ENCODE assay signal across 15 cellular contexts in the genomic region with DNA sequence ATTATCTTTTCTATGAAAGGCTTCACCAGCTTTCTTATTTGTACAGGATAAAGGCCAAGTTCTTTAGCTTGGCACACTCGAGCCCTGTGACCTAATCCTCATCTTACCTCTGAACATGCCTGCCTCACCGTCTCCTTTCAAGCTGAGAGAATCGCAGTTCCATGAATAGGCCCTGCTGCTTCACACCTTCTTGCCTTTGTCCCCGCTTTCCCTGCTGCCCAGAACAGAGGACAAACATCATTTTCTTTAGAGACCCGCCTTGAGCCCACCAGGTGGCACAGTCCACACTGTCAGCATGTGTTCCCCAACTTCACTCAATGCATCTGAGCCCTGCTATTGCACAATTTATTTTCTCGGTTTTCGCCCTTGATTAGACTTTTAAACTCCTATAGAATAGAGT.
DNase-seq lines count a peak whose midpoint lies in the region; TF ChIP-seq lines count a peak whose summit lies in the region.
"Had no signal": no experiment of that assay in that cellular context is flagged by ENCODE, and none has a peak within 500 bp of the region (broad histone marks: within the 10 kb centered on the region; RNA-seq: fewer than 3 reads in every experiment).

No MANE protein-coding gene starts in this region.

- DNase-seq in H9 (peak; percentile 31), NCI-H146 treated with DMSO at 0.1 percent for 48 hours (lab: John Stamatoyannopoulos, UW; ENCODE audit: unreplicated experiment) (peak; percentile 51), NCI-H774 (lab: John Stamatoyannopoulos, UW) (peak; percentile 83), nephron progenitor cell (no peak), HAP-1 (ENCODE audit: low spot score in 2 of 2) (no peak), ascending aorta (ENCODE audit: low spot score in 2 of 2) (no peak), foreskin fibroblast (no peak)
- no peak for DNase-seq in central memory CD4-positive, alpha-beta T cell
- DNase-seq: activated B cell treated with CpG ODN at 0.5 μM for 24 hours; activated effector memory CD4-positive, alpha-beta T cell treated with Interleukin-2 at 50 U/mL for 16 hours; AML-193; lower lobe of right lung; naive thymus-derived CD8-positive, alpha-beta T cell; substantia nigra had no signal

- peaks cover 0 to 2% (median 0%) of the 10 kb centered on the region in 3 experiments; a peak in 1 of 7 replicates for H3K36me3 Mint-ChIP-seq in H9 (ENCODE audit: insufficient read depth in 1 of 3, low read depth in 3 of 3)
- no peaks in the 10 kb centered on the region for H3K36me3 Mint-ChIP-seq in nephron progenitor cell (ENCODE audit: low read depth)
- H3K36me3 Mint-ChIP-seq: naive thymus-derived CD8-positive, alpha-beta T cell had no signal

- no peak overlapping the region for H2AK5ac ChIP-seq in H9 (ENCODE audit: insufficient read length, low read length)

- no peak overlapping the region for H3K9ac ChIP-seq in H9 (ENCODE audit: extremely low read depth, insufficient read length, low read length)
- H3K9ac ChIP-seq: KMS-11 had no signal

- no peak overlapping the region for H2BK5ac ChIP-seq in H9 (ENCODE audit: insufficient read length, low read length)

- no peak overlapping the region for H3K4me2 ChIP-seq in H9 (ENCODE audit: insufficient read depth, insufficient read length, low read length)
- H3K4me2 ChIP-seq: KMS-11 had no signal

- H3K4me1 Mint-ChIP-seq in H9 = peaks cover 24 to 25% of the 10 kb centered on the region in 2 experiments
- peaks cover 28% of the 10 kb centered on the region for H3K4me1 Mint-ChIP-seq in nephron progenitor cell
- H3K4me1 Mint-ChIP-seq: activated B cell treated with CpG ODN at 0.5 μM for 24 hours; naive thymus-derived CD8-positive, alpha-beta T cell had no signal

- H3K27me3 ChIP-seq in H9 (ENCODE audit: insufficient read depth, low read length) (no peaks in the 10 kb centered on the region), HAP-1 (ENCODE audit: low read depth) (no peaks in the 10 kb centered on the region), ascending aorta (no peaks in the 10 kb centered on the region)

- H3K9me3 Mint-ChIP-seq in H9 = no peaks in the 10 kb centered on the region; a peak in 1 of 5 replicates
- H3K9me3 Mint-ChIP-seq in nephron progenitor cell = no peaks in the 10 kb centered on the region
- H3K9me3 Mint-ChIP-seq: activated B cell treated with CpG ODN at 0.5 μM for 24 hours had no signal

- H2BK20ac ChIP-seq in H9 (ENCODE audit: low read depth, low read length, poor library complexity, severe bottlenecking) = no peak overlapping the region

- H3K4me3 Mint-ChIP-seq in H9 = no peak overlapping the region
- no peak overlapping the region for H3K4me3 Mint-ChIP-seq in nephron progenitor cell
- H3K4me3 Mint-ChIP-seq: activated B cell treated with CpG ODN at 0.5 μM for 24 hours; naive thymus-derived CD8-positive, alpha-beta T cell had no signal

- H4K5ac ChIP-seq in H9 (ENCODE audit: insufficient read length, low read depth, low read length) = no peak overlapping the region

- H4K91ac ChIP-seq in H9 (ENCODE audit: insufficient read length, low read depth, low read length) = no peak overlapping the region

- no peak overlapping the region for H2BK15ac ChIP-seq in H9 (ENCODE audit: low read depth, low read length)

- H4K20me1 ChIP-seq in H9 (ENCODE audit: control insufficient read depth, insufficient read depth, insufficient read length) = no peaks in the 10 kb centered on the region

- H3K4me3 ChIP-seq in HAP-1 (no peak overlapping the region), ascending aorta (no peak overlapping the region), foreskin fibroblast (ENCODE audit: low read depth in 1 of 2, low read length in 2 of 2) (no peak overlapping the region)
- H3K4me3 ChIP-seq: lower lobe of right lung had no signal

- no peaks in the 10 kb centered on the region for H3K79me1 ChIP-seq in H9 (ENCODE audit: insufficient read depth, low read depth, low read length, poor library complexity, severe bottlenecking)

- H2BK12ac ChIP-seq in H9 (ENCODE audit: insufficient read length, low read depth, low read length) = no peak overlapping the region

- WGBS in H9 (ENCODE audit: extremely low coverage, insufficient read length, low lambda C conversion rate) = no CpG with 5 or more reads among the region's 7 CpGs

- H3K36me3 ChIP-seq in HAP-1 (replicated peaks) (no peaks in the 10 kb centered on the region), ascending aorta (no peaks in the 10 kb centered on the region)
- H3K36me3 ChIP-seq: lower lobe of right lung had no signal

- H3K56ac ChIP-seq in H9 (ENCODE audit: insufficient read length, low read depth, low read length) = no peak overlapping the region

- H4K8ac ChIP-seq in H9 (replicated peaks; ENCODE audit: insufficient read length, low read depth, low read length) = no peak overlapping the region

- no peak overlapping the region for H3K23ac ChIP-seq in H9 (ENCODE audit: insufficient read length, low read depth, low read length)

- H3K27me3 Mint-ChIP-seq in H9 (ENCODE audit: low read depth) (0 out of 2 replicates have a peak, but pooled peaks cover 2% of the 10 kb centered on the region), nephron progenitor cell (ENCODE audit: low read depth, poor library complexity) (peaks cover 4% of the 10 kb centered on the region)

- no peak overlapping the region for H3K14ac ChIP-seq in H9 (ENCODE audit: insufficient read depth, low read length)

- no peak overlapping the region for H2BK120ac ChIP-seq in H9 (ENCODE audit: low read depth, low read length, poor library complexity, severe bottlenecking)

- H3K4me1 ChIP-seq in H9 (ENCODE audit: insufficient read depth, low read length) = no peaks in the 10 kb centered on the region; the same call in 1 of the 2 replicates
- H3K4me1 ChIP-seq in HAP-1 = no peaks in the 10 kb centered on the region
- no peaks in the 10 kb centered on the region for H3K4me1 ChIP-seq in ascending aorta
- H3K4me1 ChIP-seq: lower lobe of right lung had no signal

- no peak overlapping the region; a peak in 1 of 7 replicates for H3K27ac Mint-ChIP-seq in H9
- H3K27ac Mint-ChIP-seq in nephron progenitor cell = peak overlapping the region; percentile 6
- H3K27ac Mint-ChIP-seq: activated B cell treated with CpG ODN at 0.5 μM for 24 hours had no signal

- H3K4ac ChIP-seq in H9 (ENCODE audit: low read depth, low read length) = no peak overlapping the region

- H3K27ac ChIP-seq in H9 (ENCODE audit: insufficient read length, low read depth, low read length) (no peak overlapping the region), ascending aorta (no peak overlapping the region)
- H3K27ac ChIP-seq: KMS-11, lower lobe of right lung had no signal

- no peak overlapping the region for H3T11ph ChIP-seq in H9 (ENCODE audit: low read length)

- H3K18ac ChIP-seq in H9 (ENCODE audit: insufficient read length, low read depth, low read length) = no peak overlapping the region

- no peaks in the 10 kb centered on the region for H3K9me3 ChIP-seq in H9 (ENCODE audit: control insufficient read depth, low read depth, low read length)
- no peaks in the 10 kb centered on the region for H3K9me3 ChIP-seq in HAP-1
- no peaks in the 10 kb centered on the region for H3K9me3 ChIP-seq in ascending aorta
- H3K9me3 ChIP-seq: lower lobe of right lung had no signal

- H2AFZ ChIP-seq in H9 (ENCODE audit: low read length) = no peak overlapping the region

- H3K79me2 ChIP-seq in H9 (ENCODE audit: insufficient read depth, low read length) = no peaks in the 10 kb centered on the region

- TF ChIP-seq CTCF in H9 (conservative IDR thresholded peaks at IDR 0.05) (0 out of 3 replicates have a peak, but pooled peaks have one; percentile 15), nephron progenitor cell (IDR thresholded peaks at IDR 0.05) (no peak), ascending aorta (IDR thresholded peaks at IDR 0.05) (no peak), foreskin fibroblast (IDR thresholded peaks at IDR 0.05; ENCODE audit: low read depth, low read length) (no peak)

- no peaks in the 10 kb centered on the region for H3K23me2 ChIP-seq in H9 (ENCODE audit: insufficient read length, low read depth, low read length, poor library complexity, severe bottlenecking)

- in situ Hi-C loops in HAP-1 (cut with MboI; ENCODE audit: low sequenced_read_pairs) = no loop called here

- intact Hi-C loops in ascending aorta (cut with DNase I) = no loop called here

Comparison
In these comparisons a context has a peak if more than half of its experiments do, and no peak if none do; other contexts are left out.
1. DNase-seq: peak in H9 (single experiment), NCI-H146 treated with DMSO at 0.1 percent for 48 hours (single experiment) and NCI-H774 (single experiment); none in nephron progenitor cell (single experiment), HAP-1 (0 of 2), ascending aorta (0 of 2), central memory CD4-positive, alpha-beta T cell (single experiment) and foreskin fibroblast (0 of 2).